Comparison of ENCODE assay signal across 1 cellular context in the genomic region with DNA sequence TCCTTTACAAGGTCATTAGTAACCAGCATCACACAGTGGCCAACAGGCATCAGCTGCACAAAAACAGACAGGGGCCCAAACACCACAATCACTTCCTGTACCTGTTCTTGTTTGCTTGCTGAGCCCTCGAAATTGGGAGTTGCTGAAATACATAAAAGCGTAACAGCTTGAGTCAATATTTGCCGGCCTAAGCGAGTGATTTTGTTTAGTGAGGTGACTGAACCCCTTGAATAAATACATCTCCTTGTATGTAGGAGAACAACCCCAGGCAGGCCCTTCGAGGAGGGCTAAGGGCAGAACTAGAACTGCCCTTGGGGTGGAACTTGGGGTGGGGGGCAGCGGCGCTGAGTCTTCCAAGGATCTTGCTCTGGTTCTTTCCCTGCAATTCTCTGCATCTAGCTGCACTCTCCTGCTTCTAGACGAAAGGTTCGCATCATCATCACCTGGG.
TF ChIP-seq lines count a peak whose summit lies in the region.

No MANE protein-coding gene starts in this region.

TF ChIP-seq in HepG2, 621 proteins besides CTCF, POLR2A, EP300 and RAD21 (continued from another document and continues in another):
- TF ChIP-seq, protein P1, sequence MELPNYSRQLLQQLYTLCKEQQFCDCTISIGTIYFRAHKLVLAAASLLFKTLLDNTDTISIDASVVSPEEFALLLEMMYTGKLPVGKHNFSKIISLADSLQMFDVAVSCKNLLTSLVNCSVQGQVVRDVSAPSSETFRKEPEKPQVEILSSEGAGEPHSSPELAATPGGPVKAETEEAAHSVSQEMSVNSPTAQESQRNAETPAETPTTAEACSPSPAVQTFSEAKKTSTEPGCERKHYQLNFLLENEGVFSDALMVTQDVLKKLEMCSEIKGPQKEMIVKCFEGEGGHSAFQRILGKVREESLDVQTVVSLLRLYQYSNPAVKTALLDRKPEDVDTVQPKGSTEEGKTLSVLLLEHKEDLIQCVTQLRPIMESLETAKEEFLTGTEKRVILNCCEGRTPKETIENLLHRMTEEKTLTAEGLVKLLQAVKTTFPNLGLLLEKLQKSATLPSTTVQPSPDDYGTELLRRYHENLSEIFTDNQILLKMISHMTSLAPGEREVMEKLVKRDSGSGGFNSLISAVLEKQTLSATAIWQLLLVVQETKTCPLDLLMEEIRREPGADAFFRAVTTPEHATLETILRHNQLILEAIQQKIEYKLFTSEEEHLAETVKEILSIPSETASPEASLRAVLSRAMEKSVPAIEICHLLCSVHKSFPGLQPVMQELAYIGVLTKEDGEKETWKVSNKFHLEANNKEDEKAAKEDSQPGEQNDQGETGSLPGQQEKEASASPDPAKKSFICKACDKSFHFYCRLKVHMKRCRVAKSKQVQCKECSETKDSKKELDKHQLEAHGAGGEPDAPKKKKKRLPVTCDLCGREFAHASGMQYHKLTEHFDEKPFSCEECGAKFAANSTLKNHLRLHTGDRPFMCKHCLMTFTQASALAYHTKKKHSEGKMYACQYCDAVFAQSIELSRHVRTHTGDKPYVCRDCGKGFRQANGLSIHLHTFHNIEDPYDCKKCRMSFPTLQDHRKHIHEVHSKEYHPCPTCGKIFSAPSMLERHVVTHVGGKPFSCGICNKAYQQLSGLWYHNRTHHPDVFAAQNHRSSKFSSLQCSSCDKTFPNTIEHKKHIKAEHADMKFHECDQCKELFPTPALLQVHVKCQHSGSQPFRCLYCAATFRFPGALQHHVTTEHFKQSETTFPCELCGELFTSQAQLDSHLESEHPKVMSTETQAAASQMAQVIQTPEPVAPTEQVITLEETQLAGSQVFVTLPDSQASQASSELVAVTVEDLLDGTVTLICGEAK (IDR thresholded peaks at IDR 0.05), result no peak
- TF ChIP-seq, protein P1 (CRISPR knock-in tag; IDR thresholded peaks at IDR 0.05), result no peak; the same call in 1 of the 2 replicates
- no peak for TF ChIP-seq KLF15 (CRISPR knock-in tag; IDR thresholded peaks at IDR 0.05; ENCODE audit: borderline replicate concordance)
- TF ChIP-seq CHD2 (IDR thresholded peaks at IDR 0.05; ENCODE audit: low read depth, low read length), result no peak
- TF ChIP-seq, protein P2, sequence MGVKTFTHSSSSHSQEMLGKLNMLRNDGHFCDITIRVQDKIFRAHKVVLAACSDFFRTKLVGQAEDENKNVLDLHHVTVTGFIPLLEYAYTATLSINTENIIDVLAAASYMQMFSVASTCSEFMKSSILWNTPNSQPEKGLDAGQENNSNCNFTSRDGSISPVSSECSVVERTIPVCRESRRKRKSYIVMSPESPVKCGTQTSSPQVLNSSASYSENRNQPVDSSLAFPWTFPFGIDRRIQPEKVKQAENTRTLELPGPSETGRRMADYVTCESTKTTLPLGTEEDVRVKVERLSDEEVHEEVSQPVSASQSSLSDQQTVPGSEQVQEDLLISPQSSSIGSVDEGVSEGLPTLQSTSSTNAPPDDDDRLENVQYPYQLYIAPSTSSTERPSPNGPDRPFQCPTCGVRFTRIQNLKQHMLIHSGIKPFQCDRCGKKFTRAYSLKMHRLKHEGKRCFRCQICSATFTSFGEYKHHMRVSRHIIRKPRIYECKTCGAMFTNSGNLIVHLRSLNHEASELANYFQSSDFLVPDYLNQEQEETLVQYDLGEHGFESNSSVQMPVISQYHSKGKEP (CRISPR knock-in tag; IDR thresholded peaks at IDR 0.05), result no peak
- peak; percentile 93 for TF ChIP-seq MED8 (CRISPR knock-in tag; IDR thresholded peaks at IDR 0.05; ENCODE audit: insufficient replicate concordance)
- TF ChIP-seq CBX2 (IDR thresholded peaks at IDR 0.05; ENCODE audit: low read depth, low read length), result no peak
- no peak for TF ChIP-seq CBX2 (CRISPR knock-in tag; IDR thresholded peaks at IDR 0.05; ENCODE audit: low read depth)
- TF ChIP-seq TOPORS (CRISPR knock-in tag; IDR thresholded peaks at IDR 0.05), result peak; percentile 76; the same call in 1 of the 2 replicates
- no peak for TF ChIP-seq ZNF446 (CRISPR knock-in tag; IDR thresholded peaks at IDR 0.05)
- TF ChIP-seq ZNF468 (CRISPR knock-in tag; IDR thresholded peaks at IDR 0.05), result no peak
- no peak for TF ChIP-seq ZNF619 (CRISPR knock-in tag; IDR thresholded peaks at IDR 0.05)
- TF ChIP-seq, protein P3, sequence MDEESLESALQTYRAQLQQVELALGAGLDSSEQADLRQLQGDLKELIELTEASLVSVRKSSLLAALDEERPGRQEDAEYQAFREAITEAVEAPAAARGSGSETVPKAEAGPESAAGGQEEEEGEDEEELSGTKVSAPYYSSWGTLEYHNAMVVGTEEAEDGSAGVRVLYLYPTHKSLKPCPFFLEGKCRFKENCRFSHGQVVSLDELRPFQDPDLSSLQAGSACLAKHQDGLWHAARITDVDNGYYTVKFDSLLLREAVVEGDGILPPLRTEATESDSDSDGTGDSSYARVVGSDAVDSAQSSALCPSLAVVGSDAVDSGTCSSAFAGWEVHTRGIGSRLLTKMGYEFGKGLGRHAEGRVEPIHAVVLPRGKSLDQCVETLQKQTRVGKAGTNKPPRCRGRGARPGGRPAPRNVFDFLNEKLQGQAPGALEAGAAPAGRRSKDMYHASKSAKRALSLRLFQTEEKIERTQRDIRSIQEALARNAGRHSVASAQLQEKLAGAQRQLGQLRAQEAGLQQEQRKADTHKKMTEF (CRISPR knock-in tag; IDR thresholded peaks at IDR 0.05), result peak; percentile 92
- TF ChIP-seq, protein P4, sequence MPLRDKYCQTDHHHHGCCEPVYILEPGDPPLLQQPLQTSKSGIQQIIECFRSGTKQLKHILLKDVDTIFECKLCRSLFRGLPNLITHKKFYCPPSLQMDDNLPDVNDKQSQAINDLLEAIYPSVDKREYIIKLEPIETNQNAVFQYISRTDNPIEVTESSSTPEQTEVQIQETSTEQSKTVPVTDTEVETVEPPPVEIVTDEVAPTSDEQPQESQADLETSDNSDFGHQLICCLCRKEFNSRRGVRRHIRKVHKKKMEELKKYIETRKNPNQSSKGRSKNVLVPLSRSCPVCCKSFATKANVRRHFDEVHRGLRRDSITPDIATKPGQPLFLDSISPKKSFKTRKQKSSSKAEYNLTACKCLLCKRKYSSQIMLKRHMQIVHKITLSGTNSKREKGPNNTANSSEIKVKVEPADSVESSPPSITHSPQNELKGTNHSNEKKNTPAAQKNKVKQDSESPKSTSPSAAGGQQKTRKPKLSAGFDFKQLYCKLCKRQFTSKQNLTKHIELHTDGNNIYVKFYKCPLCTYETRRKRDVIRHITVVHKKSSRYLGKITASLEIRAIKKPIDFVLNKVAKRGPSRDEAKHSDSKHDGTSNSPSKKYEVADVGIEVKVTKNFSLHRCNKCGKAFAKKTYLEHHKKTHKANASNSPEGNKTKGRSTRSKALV (CRISPR knock-in tag; IDR thresholded peaks at IDR 0.05), result 0 out of 2 replicates have a peak, but pooled peaks have one; percentile 68
- TF ChIP-seq ZNF234 (CRISPR knock-in tag; conservative IDR thresholded peaks at IDR 0.05), result no peak
- TF ChIP-seq ZNF550 (CRISPR knock-in tag; IDR thresholded peaks at IDR 0.05; ENCODE audit: borderline replicate concordance), result no peak
- TF ChIP-seq, protein P5, sequence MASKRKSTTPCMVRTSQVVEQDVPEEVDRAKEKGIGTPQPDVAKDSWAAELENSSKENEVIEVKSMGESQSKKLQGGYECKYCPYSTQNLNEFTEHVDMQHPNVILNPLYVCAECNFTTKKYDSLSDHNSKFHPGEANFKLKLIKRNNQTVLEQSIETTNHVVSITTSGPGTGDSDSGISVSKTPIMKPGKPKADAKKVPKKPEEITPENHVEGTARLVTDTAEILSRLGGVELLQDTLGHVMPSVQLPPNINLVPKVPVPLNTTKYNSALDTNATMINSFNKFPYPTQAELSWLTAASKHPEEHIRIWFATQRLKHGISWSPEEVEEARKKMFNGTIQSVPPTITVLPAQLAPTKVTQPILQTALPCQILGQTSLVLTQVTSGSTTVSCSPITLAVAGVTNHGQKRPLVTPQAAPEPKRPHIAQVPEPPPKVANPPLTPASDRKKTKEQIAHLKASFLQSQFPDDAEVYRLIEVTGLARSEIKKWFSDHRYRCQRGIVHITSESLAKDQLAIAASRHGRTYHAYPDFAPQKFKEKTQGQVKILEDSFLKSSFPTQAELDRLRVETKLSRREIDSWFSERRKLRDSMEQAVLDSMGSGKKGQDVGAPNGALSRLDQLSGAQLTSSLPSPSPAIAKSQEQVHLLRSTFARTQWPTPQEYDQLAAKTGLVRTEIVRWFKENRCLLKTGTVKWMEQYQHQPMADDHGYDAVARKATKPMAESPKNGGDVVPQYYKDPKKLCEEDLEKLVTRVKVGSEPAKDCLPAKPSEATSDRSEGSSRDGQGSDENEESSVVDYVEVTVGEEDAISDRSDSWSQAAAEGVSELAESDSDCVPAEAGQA (IDR thresholded peaks at IDR 0.05; ENCODE audit: low read depth), result no peak
- TF ChIP-seq, protein P5 (CRISPR knock-in tag; IDR thresholded peaks at IDR 0.05; ENCODE audit: borderline replicate concordance), result no peak
- TF ChIP-seq MAZ (IDR thresholded peaks at IDR 0.05; ENCODE audit: borderline replicate concordance, low read depth, low read length), result no peak
- peak; percentile 55; the same call in 1 of the 2 replicates for TF ChIP-seq MAZ (CRISPR knock-in tag; IDR thresholded peaks at IDR 0.05; ENCODE audit: low read depth)
- no peak for TF ChIP-seq KDM1A (CRISPR knock-in tag; IDR thresholded peaks at IDR 0.05)
- peak; percentile 78 for TF ChIP-seq DPF2 (CRISPR knock-in tag; IDR thresholded peaks at IDR 0.05; ENCODE audit: borderline replicate concordance, low read depth)
- TF ChIP-seq ZNF10 (CRISPR knock-in tag; IDR thresholded peaks at IDR 0.05; ENCODE audit: borderline replicate concordance, low read depth), result no peak
- TF ChIP-seq, protein P6, sequence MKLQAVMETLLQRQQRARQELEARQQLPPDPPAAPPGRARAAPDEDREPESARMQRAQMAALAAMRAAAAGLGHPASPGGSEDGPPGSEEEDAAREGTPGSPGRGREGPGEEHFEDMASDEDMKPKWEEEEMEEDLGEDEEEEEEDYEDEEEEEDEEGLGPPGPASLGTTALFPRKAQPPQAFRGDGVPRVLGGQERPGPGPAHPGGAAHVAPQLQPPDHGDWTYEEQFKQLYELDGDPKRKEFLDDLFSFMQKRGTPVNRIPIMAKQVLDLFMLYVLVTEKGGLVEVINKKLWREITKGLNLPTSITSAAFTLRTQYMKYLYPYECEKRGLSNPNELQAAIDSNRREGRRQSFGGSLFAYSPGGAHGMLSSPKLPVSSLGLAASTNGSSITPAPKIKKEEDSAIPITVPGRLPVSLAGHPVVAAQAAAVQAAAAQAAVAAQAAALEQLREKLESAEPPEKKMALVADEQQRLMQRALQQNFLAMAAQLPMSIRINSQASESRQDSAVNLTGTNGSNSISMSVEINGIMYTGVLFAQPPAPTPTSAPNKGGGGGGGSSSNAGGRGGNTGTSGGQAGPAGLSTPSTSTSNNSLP (IDR thresholded peaks at IDR 0.05; ENCODE audit: low read depth, low read length), result peak; percentile 56
- no peak for TF ChIP-seq NONO (IDR thresholded peaks at IDR 0.05)
- peak; percentile 63; the same call in 1 of the 2 replicates for TF ChIP-seq NONO (CRISPR knock-in tag; conservative IDR thresholded peaks at IDR 0.05)
